1 cellular context compared by ENCODE assay signal in genomic region chrX:397575-397974, GRCh38.
TF ChIP-seq lines count a peak whose summit lies in the region.

No MANE protein-coding gene starts in this region.

TF ChIP-seq in WTC11, 78 proteins besides CTCF, POLR2A, EP300 and RAD21 (continued from another document):
- TF ChIP-seq CREM (CRISPR knock-in tag; IDR thresholded peaks at IDR 0.05) (no peak), MAX (CRISPR knock-in tag; IDR thresholded peaks at IDR 0.05) (no peak), RELA (CRISPR knock-in tag; IDR thresholded peaks at IDR 0.05; ENCODE audit: borderline replicate concordance) (no peak), AFF4 (CRISPR knock-in tag; IDR thresholded peaks at IDR 0.05; ENCODE audit: borderline replicate concordance) (no peak), PRRX2 (CRISPR knock-in tag; IDR thresholded peaks at IDR 0.05) (no peak), ZNF281 (CRISPR knock-in tag; IDR thresholded peaks at IDR 0.05) (no peak), ATF3 (CRISPR knock-in tag; conservative IDR thresholded peaks at IDR 0.05) (no peak), ZNF671 (CRISPR knock-in tag; IDR thresholded peaks at IDR 0.05) (no peak), FOXP1 (CRISPR knock-in tag; IDR thresholded peaks at IDR 0.05; ENCODE audit: borderline replicate concordance) (no peak)
- TF ChIP-seq, protein P1, sequence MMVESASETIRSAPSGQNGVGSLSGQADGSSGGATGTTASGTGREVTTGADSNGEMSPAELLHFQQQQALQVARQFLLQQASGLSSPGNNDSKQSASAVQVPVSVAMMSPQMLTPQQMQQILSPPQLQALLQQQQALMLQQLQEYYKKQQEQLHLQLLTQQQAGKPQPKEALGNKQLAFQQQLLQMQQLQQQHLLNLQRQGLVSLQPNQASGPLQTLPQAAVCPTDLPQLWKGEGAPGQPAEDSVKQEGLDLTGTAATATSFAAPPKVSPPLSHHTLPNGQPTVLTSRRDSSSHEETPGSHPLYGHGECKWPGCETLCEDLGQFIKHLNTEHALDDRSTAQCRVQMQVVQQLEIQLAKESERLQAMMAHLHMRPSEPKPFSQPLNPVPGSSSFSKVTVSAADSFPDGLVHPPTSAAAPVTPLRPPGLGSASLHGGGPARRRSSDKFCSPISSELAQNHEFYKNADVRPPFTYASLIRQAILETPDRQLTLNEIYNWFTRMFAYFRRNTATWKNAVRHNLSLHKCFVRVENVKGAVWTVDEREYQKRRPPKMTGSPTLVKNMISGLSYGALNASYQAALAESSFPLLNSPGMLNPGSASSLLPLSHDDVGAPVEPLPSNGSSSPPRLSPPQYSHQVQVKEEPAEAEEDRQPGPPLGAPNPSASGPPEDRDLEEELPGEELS (CRISPR knock-in tag; IDR thresholded peaks at IDR 0.05) = no peak
TF ChIP-seq in WTC11: peak in this region for 0.
